ENCODE assay signal across 1 cellular context in the genomic region with DNA sequence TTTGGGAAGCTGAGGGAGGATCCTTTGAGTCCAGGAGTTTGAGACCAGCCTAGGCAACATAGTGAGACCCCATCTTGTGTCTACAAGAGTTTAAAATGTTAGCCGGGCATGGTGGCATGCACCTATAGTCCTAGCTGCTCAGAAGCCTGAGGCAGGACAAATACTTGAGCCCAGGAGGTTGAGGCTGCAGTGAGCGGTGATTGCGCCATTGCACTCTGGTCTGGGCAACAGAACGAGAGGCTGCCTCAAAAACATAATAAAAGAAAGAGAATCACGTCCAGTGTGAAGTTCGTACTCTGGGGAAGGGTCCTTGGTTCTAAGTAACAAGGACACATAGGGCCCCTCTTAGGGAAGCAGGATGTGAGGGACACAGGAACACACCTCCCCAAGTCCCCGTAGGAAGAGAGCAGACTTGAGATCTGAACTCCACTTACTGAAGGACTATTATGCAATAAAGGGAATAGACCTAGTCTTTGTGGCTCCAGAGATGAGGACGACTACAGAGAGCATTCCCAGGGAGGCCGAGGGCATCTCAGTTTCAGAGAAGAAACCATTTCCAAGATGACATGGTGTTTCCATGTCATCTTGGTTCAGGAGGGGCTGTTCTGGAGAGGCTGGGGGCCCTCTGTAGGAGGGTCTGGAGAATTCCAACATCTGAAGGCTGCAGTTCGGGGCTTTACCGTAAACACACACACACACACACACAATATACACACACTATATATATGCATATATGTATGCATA.
A peak's percentile ranks its signal among the peaks of the same experiment; 100 is the strongest.
TF ChIP-seq lines count a peak whose summit lies in the region.

No MANE protein-coding gene starts in this region.

TF ChIP-seq in HepG2, 621 proteins besides CTCF, POLR2A, EP300 and RAD21 (continues in another document):
- TF ChIP-seq, protein P1, sequence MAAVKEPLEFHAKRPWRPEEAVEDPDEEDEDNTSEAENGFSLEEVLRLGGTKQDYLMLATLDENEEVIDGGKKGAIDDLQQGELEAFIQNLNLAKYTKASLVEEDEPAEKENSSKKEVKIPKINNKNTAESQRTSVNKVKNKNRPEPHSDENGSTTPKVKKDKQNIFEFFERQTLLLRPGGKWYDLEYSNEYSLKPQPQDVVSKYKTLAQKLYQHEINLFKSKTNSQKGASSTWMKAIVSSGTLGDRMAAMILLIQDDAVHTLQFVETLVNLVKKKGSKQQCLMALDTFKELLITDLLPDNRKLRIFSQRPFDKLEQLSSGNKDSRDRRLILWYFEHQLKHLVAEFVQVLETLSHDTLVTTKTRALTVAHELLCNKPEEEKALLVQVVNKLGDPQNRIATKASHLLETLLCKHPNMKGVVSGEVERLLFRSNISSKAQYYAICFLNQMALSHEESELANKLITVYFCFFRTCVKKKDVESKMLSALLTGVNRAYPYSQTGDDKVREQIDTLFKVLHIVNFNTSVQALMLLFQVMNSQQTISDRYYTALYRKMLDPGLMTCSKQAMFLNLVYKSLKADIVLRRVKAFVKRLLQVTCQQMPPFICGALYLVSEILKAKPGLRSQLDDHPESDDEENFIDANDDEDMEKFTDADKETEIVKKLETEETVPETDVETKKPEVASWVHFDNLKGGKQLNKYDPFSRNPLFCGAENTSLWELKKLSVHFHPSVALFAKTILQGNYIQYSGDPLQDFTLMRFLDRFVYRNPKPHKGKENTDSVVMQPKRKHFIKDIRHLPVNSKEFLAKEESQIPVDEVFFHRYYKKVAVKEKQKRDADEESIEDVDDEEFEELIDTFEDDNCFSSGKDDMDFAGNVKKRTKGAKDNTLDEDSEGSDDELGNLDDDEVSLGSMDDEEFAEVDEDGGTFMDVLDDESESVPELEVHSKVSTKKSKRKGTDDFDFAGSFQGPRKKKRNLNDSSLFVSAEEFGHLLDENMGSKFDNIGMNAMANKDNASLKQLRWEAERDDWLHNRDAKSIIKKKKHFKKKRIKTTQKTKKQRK (IDR thresholded peaks at IDR 0.05; ENCODE audit: low read length) = no peak
- TF ChIP-seq HDAC1 (CRISPR knock-in tag; IDR thresholded peaks at IDR 0.05) (peak; percentile 37; the same call in 1 of the 2 replicates), ZNF615 (CRISPR knock-in tag; IDR thresholded peaks at IDR 0.05; ENCODE audit: borderline replicate concordance) (no peak), GPN1 (CRISPR knock-in tag; IDR thresholded peaks at IDR 0.05; ENCODE audit: borderline replicate concordance) (no peak), ZNF607 (CRISPR knock-in tag; IDR thresholded peaks at IDR 0.05; ENCODE audit: borderline replicate concordance) (no peak), ZNF550 (CRISPR knock-in tag; IDR thresholded peaks at IDR 0.05; ENCODE audit: borderline replicate concordance) (no peak), ZNF446 (CRISPR knock-in tag; IDR thresholded peaks at IDR 0.05) (no peak), SOX5 (CRISPR knock-in tag; IDR thresholded peaks at IDR 0.05; ENCODE audit: borderline replicate concordance) (0 out of 2 replicates have a peak, but pooled peaks have one; percentile 19), RNF2 (conservative IDR thresholded peaks at IDR 0.05; ENCODE audit: low read depth) (no peak), ARID5B (CRISPR knock-in tag; IDR thresholded peaks at IDR 0.05) (0 out of 2 replicates have a peak, but pooled peaks have one; percentile 23), HNF1B (CRISPR knock-in tag; IDR thresholded peaks at IDR 0.05) (no peak; the same call in 1 of the 2 replicates), ZNF605 (CRISPR knock-in tag; IDR thresholded peaks at IDR 0.05) (no peak), XBP1 (CRISPR knock-in tag; IDR thresholded peaks at IDR 0.05) (no peak), CBX1 (IDR thresholded peaks at IDR 0.05; ENCODE audit: low read depth) (no peak), TBX2 (CRISPR knock-in tag; IDR thresholded peaks at IDR 0.05; ENCODE audit: borderline replicate concordance) (no peak; the same call in 1 of the 2 replicates), PAX8 (CRISPR knock-in tag; IDR thresholded peaks at IDR 0.05; ENCODE audit: borderline replicate concordance) (no peak), ZNF597 (CRISPR knock-in tag; IDR thresholded peaks at IDR 0.05) (no peak), ZFX (CRISPR knock-in tag; IDR thresholded peaks at IDR 0.05; ENCODE audit: low read depth) (no peak)
- TF ChIP-seq, protein P2, sequence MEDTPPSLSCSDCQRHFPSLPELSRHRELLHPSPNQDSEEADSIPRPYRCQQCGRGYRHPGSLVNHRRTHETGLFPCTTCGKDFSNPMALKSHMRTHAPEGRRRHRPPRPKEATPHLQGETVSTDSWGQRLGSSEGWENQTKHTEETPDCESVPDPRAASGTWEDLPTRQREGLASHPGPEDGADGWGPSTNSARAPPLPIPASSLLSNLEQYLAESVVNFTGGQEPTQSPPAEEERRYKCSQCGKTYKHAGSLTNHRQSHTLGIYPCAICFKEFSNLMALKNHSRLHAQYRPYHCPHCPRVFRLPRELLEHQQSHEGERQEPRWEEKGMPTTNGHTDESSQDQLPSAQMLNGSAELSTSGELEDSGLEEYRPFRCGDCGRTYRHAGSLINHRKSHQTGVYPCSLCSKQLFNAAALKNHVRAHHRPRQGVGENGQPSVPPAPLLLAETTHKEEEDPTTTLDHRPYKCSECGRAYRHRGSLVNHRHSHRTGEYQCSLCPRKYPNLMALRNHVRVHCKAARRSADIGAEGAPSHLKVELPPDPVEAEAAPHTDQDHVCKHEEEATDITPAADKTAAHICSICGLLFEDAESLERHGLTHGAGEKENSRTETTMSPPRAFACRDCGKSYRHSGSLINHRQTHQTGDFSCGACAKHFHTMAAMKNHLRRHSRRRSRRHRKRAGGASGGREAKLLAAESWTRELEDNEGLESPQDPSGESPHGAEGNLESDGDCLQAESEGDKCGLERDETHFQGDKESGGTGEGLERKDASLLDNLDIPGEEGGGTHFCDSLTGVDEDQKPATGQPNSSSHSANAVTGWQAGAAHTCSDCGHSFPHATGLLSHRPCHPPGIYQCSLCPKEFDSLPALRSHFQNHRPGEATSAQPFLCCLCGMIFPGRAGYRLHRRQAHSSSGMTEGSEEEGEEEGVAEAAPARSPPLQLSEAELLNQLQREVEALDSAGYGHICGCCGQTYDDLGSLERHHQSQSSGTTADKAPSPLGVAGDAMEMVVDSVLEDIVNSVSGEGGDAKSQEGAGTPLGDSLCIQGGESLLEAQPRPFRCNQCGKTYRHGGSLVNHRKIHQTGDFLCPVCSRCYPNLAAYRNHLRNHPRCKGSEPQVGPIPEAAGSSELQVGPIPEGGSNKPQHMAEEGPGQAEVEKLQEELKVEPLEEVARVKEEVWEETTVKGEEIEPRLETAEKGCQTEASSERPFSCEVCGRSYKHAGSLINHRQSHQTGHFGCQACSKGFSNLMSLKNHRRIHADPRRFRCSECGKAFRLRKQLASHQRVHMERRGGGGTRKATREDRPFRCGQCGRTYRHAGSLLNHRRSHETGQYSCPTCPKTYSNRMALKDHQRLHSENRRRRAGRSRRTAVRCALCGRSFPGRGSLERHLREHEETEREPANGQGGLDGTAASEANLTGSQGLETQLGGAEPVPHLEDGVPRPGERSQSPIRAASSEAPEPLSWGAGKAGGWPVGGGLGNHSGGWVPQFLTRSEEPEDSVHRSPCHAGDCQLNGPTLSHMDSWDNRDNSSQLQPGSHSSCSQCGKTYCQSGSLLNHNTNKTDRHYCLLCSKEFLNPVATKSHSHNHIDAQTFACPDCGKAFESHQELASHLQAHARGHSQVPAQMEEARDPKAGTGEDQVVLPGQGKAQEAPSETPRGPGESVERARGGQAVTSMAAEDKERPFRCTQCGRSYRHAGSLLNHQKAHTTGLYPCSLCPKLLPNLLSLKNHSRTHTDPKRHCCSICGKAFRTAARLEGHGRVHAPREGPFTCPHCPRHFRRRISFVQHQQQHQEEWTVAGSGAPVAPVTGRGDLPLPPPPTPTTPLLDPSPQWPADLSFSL (CRISPR knock-in tag; IDR thresholded peaks at IDR 0.05) = peak; percentile 20; the same call in 1 of the 2 replicates
- TF ChIP-seq, protein P3, sequence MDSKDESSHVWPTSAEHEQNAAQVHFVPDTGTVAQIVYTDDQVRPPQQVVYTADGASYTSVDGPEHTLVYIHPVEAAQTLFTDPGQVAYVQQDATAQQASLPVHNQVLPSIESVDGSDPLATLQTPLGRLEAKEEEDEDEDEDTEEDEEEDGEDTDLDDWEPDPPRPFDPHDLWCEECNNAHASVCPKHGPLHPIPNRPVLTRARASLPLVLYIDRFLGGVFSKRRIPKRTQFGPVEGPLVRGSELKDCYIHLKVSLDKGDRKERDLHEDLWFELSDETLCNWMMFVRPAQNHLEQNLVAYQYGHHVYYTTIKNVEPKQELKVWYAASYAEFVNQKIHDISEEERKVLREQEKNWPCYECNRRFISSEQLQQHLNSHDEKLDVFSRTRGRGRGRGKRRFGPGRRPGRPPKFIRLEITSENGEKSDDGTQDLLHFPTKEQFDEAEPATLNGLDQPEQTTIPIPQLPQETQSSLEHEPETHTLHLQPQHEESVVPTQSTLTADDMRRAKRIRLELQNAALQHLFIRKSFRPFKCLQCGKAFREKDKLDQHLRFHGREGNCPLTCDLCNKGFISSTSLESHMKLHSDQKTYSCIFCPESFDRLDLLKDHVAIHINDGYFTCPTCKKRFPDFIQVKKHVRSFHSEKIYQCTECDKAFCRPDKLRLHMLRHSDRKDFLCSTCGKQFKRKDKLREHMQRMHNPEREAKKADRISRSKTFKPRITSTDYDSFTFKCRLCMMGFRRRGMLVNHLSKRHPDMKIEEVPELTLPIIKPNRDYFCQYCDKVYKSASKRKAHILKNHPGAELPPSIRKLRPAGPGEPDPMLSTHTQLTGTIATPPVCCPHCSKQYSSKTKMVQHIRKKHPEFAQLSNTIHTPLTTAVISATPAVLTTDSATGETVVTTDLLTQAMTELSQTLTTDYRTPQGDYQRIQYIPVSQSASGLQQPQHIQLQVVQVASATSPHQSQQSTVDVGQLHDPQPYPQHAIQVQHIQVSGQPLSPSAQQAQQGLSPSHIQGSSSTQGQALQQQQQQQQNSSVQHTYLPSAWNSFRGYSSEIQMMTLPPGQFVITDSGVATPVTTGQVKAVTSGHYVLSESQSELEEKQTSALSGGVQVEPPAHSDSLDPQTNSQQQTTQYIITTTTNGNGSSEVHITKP (CRISPR knock-in tag; IDR thresholded peaks at IDR 0.05; ENCODE audit: low read depth) = 0 out of 2 replicates have a peak, but pooled peaks have one; percentile 41
- TF ChIP-seq, protein P4, sequence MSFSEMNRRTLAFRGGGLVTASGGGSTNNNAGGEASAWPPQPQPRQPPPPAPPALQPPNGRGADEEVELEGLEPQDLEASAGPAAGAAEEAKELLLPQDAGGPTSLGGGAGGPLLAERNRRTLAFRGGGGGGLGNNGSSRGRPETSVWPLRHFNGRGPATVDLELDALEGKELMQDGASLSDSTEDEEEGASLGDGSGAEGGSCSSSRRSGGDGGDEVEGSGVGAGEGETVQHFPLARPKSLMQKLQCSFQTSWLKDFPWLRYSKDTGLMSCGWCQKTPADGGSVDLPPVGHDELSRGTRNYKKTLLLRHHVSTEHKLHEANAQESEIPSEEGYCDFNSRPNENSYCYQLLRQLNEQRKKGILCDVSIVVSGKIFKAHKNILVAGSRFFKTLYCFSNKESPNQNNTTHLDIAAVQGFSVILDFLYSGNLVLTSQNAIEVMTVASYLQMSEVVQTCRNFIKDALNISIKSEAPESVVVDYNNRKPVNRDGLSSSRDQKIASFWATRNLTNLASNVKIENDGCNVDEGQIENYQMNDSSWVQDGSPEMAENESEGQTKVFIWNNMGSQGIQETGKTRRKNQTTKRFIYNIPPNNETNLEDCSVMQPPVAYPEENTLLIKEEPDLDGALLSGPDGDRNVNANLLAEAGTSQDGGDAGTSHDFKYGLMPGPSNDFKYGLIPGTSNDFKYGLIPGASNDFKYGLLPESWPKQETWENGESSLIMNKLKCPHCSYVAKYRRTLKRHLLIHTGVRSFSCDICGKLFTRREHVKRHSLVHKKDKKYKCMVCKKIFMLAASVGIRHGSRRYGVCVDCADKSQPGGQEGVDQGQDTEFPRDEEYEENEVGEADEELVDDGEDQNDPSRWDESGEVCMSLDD (CRISPR knock-in tag; IDR thresholded peaks at IDR 0.05; ENCODE audit: borderline replicate concordance) = no peak
